In the genomic region with DNA sequence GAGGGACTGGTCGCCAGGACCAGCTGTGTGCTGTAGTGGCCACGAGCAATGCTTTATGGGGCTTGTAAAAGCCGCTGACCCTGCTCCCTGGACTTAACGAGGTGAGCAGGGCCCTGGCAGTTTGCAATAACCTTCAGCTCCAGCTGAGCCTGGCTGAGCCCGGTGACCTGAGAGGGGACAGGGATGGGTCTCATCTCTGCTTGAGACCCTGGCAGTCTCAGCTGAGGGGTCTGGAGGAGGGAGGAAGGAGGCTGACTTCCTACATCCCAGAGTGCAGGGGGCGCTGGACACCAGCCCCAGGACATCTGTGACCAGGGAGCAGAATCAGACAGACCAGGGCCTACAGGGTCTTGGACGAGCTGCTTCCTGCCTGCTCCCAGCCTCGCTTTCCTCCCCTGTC, we compare ENCODE assay signal across 18 cellular contexts.
DNase-seq lines count a peak whose midpoint lies in the region; ATAC-seq, FAIRE-seq and TF ChIP-seq lines count a peak whose summit lies in the region.
"Had no signal": no experiment of that assay in that cellular context is flagged by ENCODE, and none has a peak within 500 bp of the region (broad histone marks: within the 10 kb centered on the region; RNA-seq: fewer than 3 reads in every experiment).

No MANE protein-coding gene starts in this region.

- H4K91ac ChIP-seq in H9 (ENCODE audit: insufficient read length, low read depth, low read length) (no peak overlapping the region), H1 (replicated peaks; ENCODE audit: insufficient read length, low read length) (no peak overlapping the region)

- no peaks in the 10 kb centered on the region for H3K79me1 ChIP-seq in H9 (ENCODE audit: insufficient read depth, low read depth, low read length, poor library complexity, severe bottlenecking)
- H3K79me1 ChIP-seq in H1 (ENCODE audit: low read depth, low read length), result no peaks in the 10 kb centered on the region

- H4K5ac ChIP-seq in H9 (ENCODE audit: insufficient read length, low read depth, low read length), result no peak overlapping the region
- no peak overlapping the region for H4K5ac ChIP-seq in H1 (ENCODE audit: insufficient read length, low read depth, low read length)

- H3K36me3 Mint-ChIP-seq in H9 (ENCODE audit: insufficient read depth in 1 of 3, low read depth in 3 of 3), result peaks cover 0 to 4% (median 3%) of the 10 kb centered on the region in 3 experiments; a peak in 2 of 7 replicates
- no peaks in the 10 kb centered on the region for H3K36me3 Mint-ChIP-seq in nephron progenitor cell (ENCODE audit: low read depth)

- POLR2A ChIA-PET in Panc1 (lab: Charles Lee) (interaction anchor here (0.6 kb wide), 1 partner anchor 294 kb away, joined by 4 read pairs; no protein-coding TSS in a partner anchor), H1 (lab: Charles Lee; ENCODE audit: partially characterized antibody) (no interaction called here)

- no peak overlapping the region for H3T11ph ChIP-seq in H9 (ENCODE audit: low read length)

- in situ Hi-C loops in Panc1 (cut with HindIII; ENCODE audit: low pct_unique_long_range_greater_than_20kb, low sequenced_read_pairs), result no loop called here

- CTCF ChIA-PET in Panc1 (lab: Charles Lee) (no interaction called here), H1 (lab: Charles Lee; ENCODE audit: partially characterized antibody) (interaction anchor here (0.6 to 1.9 kb wide), 10 partner anchors 9 to 243 kb away, joined by 3 to 5 read pairs (median 4); no protein-coding TSS in a partner anchor)

- H3K9me3 Mint-ChIP-seq in H9 (peaks cover 7 to 13% of the 10 kb centered on the region in 2 experiments), nephron progenitor cell (peaks cover 16% of the 10 kb centered on the region)

- no TSS peak for BruUV-seq in Panc1 (replicated peaks; lab: Mats Ljungman, UMichigan)

- H2BK120ac ChIP-seq in H9 (ENCODE audit: low read depth, low read length, poor library complexity, severe bottlenecking) (no peak overlapping the region), H1 (replicated peaks; ENCODE audit: low read depth, low read length) (no peak overlapping the region)

- H4K20me1 ChIP-seq in H9 (ENCODE audit: control insufficient read depth, insufficient read depth, insufficient read length) (no peaks in the 10 kb centered on the region), H1 (replicated peaks in 1 of 2; ENCODE audit: control insufficient read depth in 1 of 2, insufficient read depth in 2 of 2, low read length in 2 of 2) (no peaks in the 10 kb centered on the region)

- H3K23ac ChIP-seq in H9 (ENCODE audit: insufficient read length, low read depth, low read length), result no peak overlapping the region
- H3K23ac ChIP-seq in H1 (ENCODE audit: insufficient read length), result no peak overlapping the region

- FAIRE-seq in H1 (lab: Jason Lieb, UNC), result no peak

- H3K4me3 ChIP-seq in Panc1 (ENCODE audit: low read depth in 2 of 2, low read length in 2 of 2), result no peak overlapping the region
- H3K4me3 ChIP-seq in H1 (ENCODE audit: extremely low read depth in 1 of 4, insufficient read depth in 2 of 4, low read depth in 3 of 4, low read length in 4 of 4), result no peak overlapping the region
- H3K4me3 ChIP-seq: PC-9, SJSA1 had no signal

- ATAC-seq in Panc1 (peak; percentile 73), HG03571 (IDR thresholded peaks at IDR 0.05; ENCODE audit: unreplicated experiment) (no peak)

- H3K79me2 ChIP-seq in H9 (ENCODE audit: insufficient read depth, low read length) (no peaks in the 10 kb centered on the region), H1 (ENCODE audit: control insufficient read depth in 1 of 2, insufficient read depth in 2 of 2, low read length in 2 of 2) (no peaks in the 10 kb centered on the region)

- TF ChIP-seq RAD21 in H1 (IDR thresholded peaks at IDR 0.05 in 1 of 2, conservative IDR thresholded peaks at IDR 0.05 in 1 of 2; ENCODE audit: low read depth in 2 of 2, low read length in 2 of 2), result peak; percentile 33 to 54; a peak in 3 of 4 replicates

- peaks cover 0 to 8% of the 10 kb centered on the region in 2 experiments; a peak in 2 of 4 replicates for H3K4me1 Mint-ChIP-seq in H9
- peaks cover 25% of the 10 kb centered on the region for H3K4me1 Mint-ChIP-seq in nephron progenitor cell

- DNase-seq in H9 (peak; percentile 42), Panc1 (ENCODE audit: low read depth, low spot score) (no peak), H1 (ENCODE audit: low read depth in 1 of 2, low spot score in 2 of 2) (no peak), nephron progenitor cell (peak; percentile 54), NCI-H1417 (lab: John Stamatoyannopoulos, UW) (no peak), NCI-H345 (lab: John Stamatoyannopoulos, UW) (no peak)
- no peak for DNase-seq in stimulated activated naive CD4-positive, alpha-beta T cell (lab: John Stamatoyannopoulos, UW)
- DNase-seq: AML-193, DMS79, HCEC 1CT, NCI-H1436, NCI-H1930, NCI-H226, PC-9 had no signal

- no peaks in the 10 kb centered on the region for H3K27me3 ChIP-seq in H9 (ENCODE audit: insufficient read depth, low read length)
- no peaks in the 10 kb centered on the region for H3K27me3 ChIP-seq in Panc1 (ENCODE audit: control insufficient read depth, insufficient read depth, low read length)
- no peaks in the 10 kb centered on the region; a peak in 1 of 7 replicates for H3K27me3 ChIP-seq in H1 (replicated peaks in 1 of 4; ENCODE audit: control insufficient read depth in 3 of 4, extremely low read depth in 1 of 4, insufficient read depth in 3 of 4, low read length in 3 of 4)

- no peaks in the 10 kb centered on the region for H3K9me3 ChIP-seq in H9 (ENCODE audit: control insufficient read depth, low read depth, low read length)
- 0 out of 2 replicates have a peak, but pooled peaks cover 6% of the 10 kb centered on the region for H3K9me3 ChIP-seq in Panc1 (ENCODE audit: control insufficient read depth, insufficient read depth, low read depth, low read length)
- peaks cover 3 to 5% of the 10 kb centered on the region in 2 experiments; a peak in 3 of 4 replicates for H3K9me3 ChIP-seq in H1 (ENCODE audit: insufficient read depth in 2 of 2, low read depth in 1 of 2, low read length in 1 of 2)
- H3K9me3 ChIP-seq: SJSA1 had no signal

- H3K4me3 Mint-ChIP-seq in H9, result no peak overlapping the region
- no peak overlapping the region for H3K4me3 Mint-ChIP-seq in nephron progenitor cell

- H3K27ac ChIP-seq in H9 (ENCODE audit: insufficient read length, low read depth, low read length), result no peak overlapping the region
- H3K27ac ChIP-seq in Panc1 (ENCODE audit: low read length), result peak overlapping the region; percentile 77; the same call in 1 of the 2 replicates
- no peak overlapping the region for H3K27ac ChIP-seq in H1 (ENCODE audit: low read depth, low read length)
- H3K27ac ChIP-seq: C4-2B, KMS-11, PC-9, SJSA1 had no signal

- H3K4me1 ChIP-seq in H9 (ENCODE audit: insufficient read depth, low read length) (no peaks in the 10 kb centered on the region), Panc1 (ENCODE audit: control insufficient read depth, insufficient read depth, low read length) (peaks cover 12% of the 10 kb centered on the region), H1 (replicated peaks in 1 of 4; ENCODE audit: control insufficient read depth in 3 of 4, insufficient read depth in 4 of 4, low read length in 3 of 4) (no peaks in the 10 kb centered on the region; a peak in 1 of 7 replicates)
- H3K4me1 ChIP-seq: SJSA1 had no signal

- TF ChIP-seq CTCF in H9 (conservative IDR thresholded peaks at IDR 0.05), result no peak; the same call in 2 of the 3 replicates
- TF ChIP-seq CTCF in Panc1 (IDR thresholded peaks at IDR 0.05), result no peak
- TF ChIP-seq CTCF in H1 (IDR thresholded peaks at IDR 0.05; ENCODE audit: control extremely low read depth in 1 of 3, insufficient read depth in 1 of 3, low read depth in 1 of 3, low read length in 3 of 3), result peak; percentile 20 to 33 (median 25); a peak in 3 of 4 replicates
- TF ChIP-seq CTCF in nephron progenitor cell (IDR thresholded peaks at IDR 0.05), result no peak

- H3K4ac ChIP-seq in H9 (ENCODE audit: low read depth, low read length) (no peak overlapping the region), H1 (replicated peaks; ENCODE audit: insufficient read length, low read depth, low read length) (no peak overlapping the region)

- intact Hi-C loops in Panc1 (cut with micrococcal nuclease; ENCODE audit: unreplicated experiment), result no loop called here

- no peak overlapping the region for H3K14ac ChIP-seq in H9 (ENCODE audit: insufficient read depth, low read length)
- no peak overlapping the region for H3K14ac ChIP-seq in H1 (ENCODE audit: insufficient read length)

- TF ChIP-seq EP300 in H1 (IDR thresholded peaks at IDR 0.05; ENCODE audit: borderline replicate concordance in 1 of 2, low read depth in 2 of 2, low read length in 2 of 2), result no peak

- H3K4me2 ChIP-seq in H9 (ENCODE audit: insufficient read depth, insufficient read length, low read length) (no peak overlapping the region), H1 (ENCODE audit: insufficient read depth in 1 of 2, low read depth in 2 of 2, low read length in 2 of 2) (no peak overlapping the region)
- H3K4me2 ChIP-seq: KMS-11, PC-9 had no signal

- no peak overlapping the region for H3K18ac ChIP-seq in H9 (ENCODE audit: insufficient read length, low read depth, low read length)
- no peak overlapping the region for H3K18ac ChIP-seq in H1 (ENCODE audit: extremely low read depth, low read length)

- H3K56ac ChIP-seq in H9 (ENCODE audit: insufficient read length, low read depth, low read length) (no peak overlapping the region), H1 (replicated peaks; ENCODE audit: insufficient read length, low read depth, low read length) (no peak overlapping the region)

- WGBS in H9 (ENCODE audit: extremely low coverage, insufficient read length, low lambda C conversion rate), result no CpG with 5 or more reads among the region's 8 CpGs
- 86% methylated on average over 8 of the region's 8 CpGs; no CpG with 5 or more reads in 1 of the 2 experiments for whole genome bisulfite sequencing in H1 (ENCODE audit: extremely low coverage in 1 of 2, insufficient coverage in 1 of 2, insufficient read length in 1 of 2, insufficient replicate concordance in 2 of 2, low coverage in 1 of 2, low lambda C conversion rate in 2 of 2, missing lambda C conversion rate in 1 of 2), 2 experiments

- H3K27me3 Mint-ChIP-seq in H9 (ENCODE audit: low read depth) (peaks cover 13% of the 10 kb centered on the region), nephron progenitor cell (ENCODE audit: low read depth, poor library complexity) (peaks cover 33% of the 10 kb centered on the region)

- H4K8ac ChIP-seq in H9 (replicated peaks; ENCODE audit: insufficient read length, low read depth, low read length) (no peak overlapping the region), H1 (ENCODE audit: extremely low read depth, insufficient read depth, low read length) (no peak overlapping the region)

- H2BK5ac ChIP-seq in H9 (ENCODE audit: insufficient read length, low read length) (no peak overlapping the region), H1 (ENCODE audit: low read depth, low read length) (no peak overlapping the region)

- H2AFZ ChIP-seq in H9 (ENCODE audit: low read length) (no peak overlapping the region), H1 (ENCODE audit: low read length) (0 out of 2 replicates have a peak overlapping the region, but pooled peaks have one; percentile 11)
- H2AFZ ChIP-seq: PC-9 had no signal

- H3K23me2 ChIP-seq in H9 (ENCODE audit: insufficient read length, low read depth, low read length, poor library complexity, severe bottlenecking) (no peaks in the 10 kb centered on the region), H1 (ENCODE audit: low read depth, low read length) (no peaks in the 10 kb centered on the region)

- H3K36me3 ChIP-seq in Panc1 (ENCODE audit: control insufficient read depth, insufficient read depth, low read length) (no peaks in the 10 kb centered on the region), H1 (ENCODE audit: control insufficient read depth in 2 of 4, insufficient read depth in 4 of 4, low read length in 3 of 4) (no peaks in the 10 kb centered on the region)
- H3K36me3 ChIP-seq: SJSA1 had no signal

- H2AK5ac ChIP-seq in H9 (ENCODE audit: insufficient read length, low read length) (no peak overlapping the region), H1 (ENCODE audit: low read depth, low read length) (no peak overlapping the region)

- no peak overlapping the region for H2BK15ac ChIP-seq in H9 (ENCODE audit: low read depth, low read length)
- H2BK15ac ChIP-seq in H1 (ENCODE audit: low read length), result no peak overlapping the region

- no peak for TF ChIP-seq POLR2A in H1 (IDR thresholded peaks at IDR 0.05; ENCODE audit: control extremely low read depth in 1 of 2, low read depth in 2 of 2, low read length in 2 of 2)

- no peak overlapping the region for H2BK12ac ChIP-seq in H9 (ENCODE audit: insufficient read length, low read depth, low read length)
- no peak overlapping the region for H2BK12ac ChIP-seq in H1 (ENCODE audit: low read depth, low read length)

- H2BK20ac ChIP-seq in H9 (ENCODE audit: low read depth, low read length, poor library complexity, severe bottlenecking), result no peak overlapping the region
- H2BK20ac ChIP-seq in H1 (ENCODE audit: low read length), result no peak overlapping the region

- H3K9ac ChIP-seq in H9 (ENCODE audit: extremely low read depth, insufficient read length, low read length), result no peak overlapping the region
- no peak overlapping the region for H3K9ac ChIP-seq in H1 (replicated peaks in 1 of 4; ENCODE audit: extremely low read depth in 1 of 4, low read depth in 3 of 4, low read length in 3 of 4)
- H3K9ac ChIP-seq: KMS-11 had no signal

- H3K27ac Mint-ChIP-seq in H9, result no peak overlapping the region
- peak overlapping the region; percentile 66 for H3K27ac Mint-ChIP-seq in nephron progenitor cell

Comparison
In these comparisons a context has a peak if more than half of its experiments do, and no peak if none do; other contexts are left out.
1. DNase-seq: peak in H9 (single experiment) and nephron progenitor cell (single experiment); none in Panc1 (single experiment), H1 (0 of 2), NCI-H1417 (0 of 3), NCI-H345 (single experiment) and stimulated activated naive CD4-positive, alpha-beta T cell (0 of 6).
2. CTCF ChIP-seq: peak in H1 (3 of 3); none in H9 (single experiment), Panc1 (single experiment) and nephron progenitor cell (single experiment).